Comparison of ENCODE assay signal across 11 cellular contexts in the genomic region with DNA sequence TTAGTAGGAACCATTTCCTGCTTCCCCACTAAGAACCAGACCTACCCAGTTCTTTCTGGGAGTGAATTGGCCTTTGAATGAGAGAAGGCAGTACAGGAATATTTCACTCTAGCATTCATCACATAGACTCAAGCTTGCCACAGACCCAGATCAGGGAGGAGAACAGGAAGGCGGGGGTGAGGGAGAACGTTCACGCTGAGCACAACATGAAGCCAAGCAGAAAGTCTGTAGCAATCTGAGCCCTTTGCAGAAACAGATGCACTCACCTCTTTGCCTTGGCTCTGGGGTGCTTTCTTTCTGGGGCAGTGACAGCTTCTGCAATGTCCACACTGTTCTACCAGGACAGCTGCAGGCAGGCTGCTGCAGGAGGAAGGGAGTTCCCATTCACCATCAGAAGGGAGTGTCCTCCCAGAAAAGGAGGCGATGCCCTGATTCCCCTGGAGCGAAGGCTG. TPM values are rescaled to one million over a fixed set of nuclear protein-coding genes. Genes with fewer than 3 reads are reported as not detected.
A peak's percentile ranks its signal among the peaks of the same experiment; 100 is the strongest.
DNase-seq lines count a peak whose midpoint lies in the region; TF ChIP-seq lines count a peak whose summit lies in the region.
"Had no signal": no experiment of that assay in that cellular context is flagged by ENCODE, and none has a peak within 500 bp of the region (broad histone marks: within the 10 kb centered on the region; RNA-seq: fewer than 3 reads in every experiment).

No MANE protein-coding gene starts in this region.

- H3K27me3 ChIP-seq in testis, result no peaks in the 10 kb centered on the region

- TF ChIP-seq POLR2A in NB4 (IDR thresholded peaks at IDR 0.05; ENCODE audit: extremely low read depth, insufficient read length) (no peak), testis (IDR thresholded peaks at IDR 0.05) (no peak)

- DNase-seq in NB4 (ENCODE audit: low read depth) (peak; percentile 21), choroid plexus epithelial cell (ENCODE audit: low read depth) (peak; percentile 94), medulla oblongata (ENCODE audit: extremely low spot score) (peak; percentile 46), testis (peak; percentile 60), globus pallidus (ENCODE audit: low spot score) (no peak), H4 (ENCODE audit: low spot score) (no peak), NCI-H2227 treated with DMSO at 0.1 percent for 48 hours (lab: John Stamatoyannopoulos, UW) (no peak)
- DNase-seq in activated CD8-positive, alpha-beta memory T cell treated with anti-CD3 and anti-CD28 coated beads for 24 hours, result no peak
- DNase-seq: activated CD4-positive, alpha-beta T cell treated with anti-CD3 and anti-CD28 coated beads, Interleukin-2, amount 10 ng/mL, durations not matched to agents 24 days and 14 days; stimulated activated naive CD4-positive, alpha-beta T cell had no signal

- no peaks in the 10 kb centered on the region for H3K36me3 ChIP-seq in testis (ENCODE audit: low read depth, missing control alignments)

- H3K4me3 ChIP-seq in NB4 (ENCODE audit: low read depth, low read length) (no peak overlapping the region), choroid plexus epithelial cell (ENCODE audit: low read depth, low read length) (no peak overlapping the region), testis (no peak overlapping the region)

- WGBS in testis, 2 donors, result 40 to 48% methylated on average over 3 to 5 of the region's 5 CpGs

- TF ChIP-seq CTCF in NB4 (IDR thresholded peaks at IDR 0.05; ENCODE audit: low read depth, low read length) (no peak), choroid plexus epithelial cell (conservative IDR thresholded peaks at IDR 0.05; ENCODE audit: low read depth, low read length) (no peak), testis (IDR thresholded peaks at IDR 0.05) (no peak)

- H3K9me3 ChIP-seq in testis, result no peaks in the 10 kb centered on the region

- H3K4me1 ChIP-seq in testis, result peaks cover 17% of the 10 kb centered on the region

- H3K27ac ChIP-seq in testis, result peak overlapping the region in 1 of 2 donors; percentile 41

- intact Hi-C loops in testis (cut with DNase I; ENCODE audit: low total_unique reads), result no loop called here

RNA-seq across cellular contexts. Expression of a gene that starts 11.5 kb away (rescaled TPM):
- total RNA-seq in testis, result 1 to 10 TPM; 2.2 to 4.4 TPM
- 1.9 TPM for polyA plus RNA-seq in testis (ENCODE audit: insufficient read depth, low read depth, low replicate concordance)
- 3.1 and 3.2 TPM in 2 replicates for total RNA-seq in H4 (2014; rRNA removed; shearing (Covaris generic))
- total RNA-seq: activated CD4-positive, alpha-beta T cell treated with anti-CD3 and anti-CD28 coated beads, Interleukin-2, amount 10 ng/mL, durations not matched to agents 24 days and 14 days; pulmonary artery endothelial cell had no signal

Comparison
In these comparisons a context has a peak if more than half of its experiments do, and no peak if none do; other contexts are left out.
1. DNase-seq: peak in NB4 (single experiment), choroid plexus epithelial cell (single experiment), medulla oblongata (single experiment) and testis (single experiment); none in globus pallidus (single experiment), H4 (single experiment), NCI-H2227 treated with DMSO at 0.1 percent for 48 hours (single experiment) and activated CD8-positive, alpha-beta memory T cell treated with anti-CD3 and anti-CD28 coated beads for 24 hours (single experiment).